24 cellular contexts compared by ENCODE assay signal in the genomic region with DNA sequence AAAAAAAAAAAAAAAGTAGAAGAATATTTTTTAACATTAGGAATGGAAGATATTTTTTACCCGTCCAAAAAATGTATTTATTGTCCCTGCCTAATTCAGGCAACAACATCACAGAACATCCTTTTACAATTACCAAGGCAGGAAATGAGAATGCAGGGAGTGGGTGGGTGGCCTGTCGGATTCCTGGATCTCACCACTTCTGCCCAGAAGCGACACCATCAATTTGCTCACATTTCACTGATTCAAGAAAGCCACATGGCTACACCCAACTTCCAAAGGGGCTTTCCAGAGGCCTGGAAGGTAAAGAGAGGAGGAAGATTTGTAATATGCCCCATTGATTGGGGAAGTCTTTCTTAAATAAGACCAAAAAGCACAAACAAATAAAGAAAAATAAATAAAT.
"Had no signal": no experiment of that assay in that cellular context is flagged by ENCODE, and none has a peak within 500 bp of the region (broad histone marks: within the 10 kb centered on the region; RNA-seq: fewer than 3 reads in every experiment).

No MANE protein-coding gene starts in this region.

- H3K9me3 ChIP-seq: heart left ventricle, ovary, right atrium auricular region, sigmoid colon, testis, tibial nerve, upper lobe of right lung, vagina had no signal

- H3K4me1 ChIP-seq: heart left ventricle, right atrium auricular region, sigmoid colon, testis, tibial nerve, upper lobe of right lung, vagina had no signal

- H3K9me3 Mint-ChIP-seq: naive thymus-derived CD8-positive, alpha-beta T cell; neural crest cell; stimulated activated naive B cell treated with anti-CD40 and anti-IgM and Interleukin-4, amounts not matched to agents 10 μg/mL and 1 μg/mL and 100 μg/mL, for 72 hours; stimulated activated naive CD8-positive, alpha-beta T cell treated with anti-CD3 and anti-CD28 coated beads, Interleukin-15, amount 100 ng/mL, for 72 hours had no signal

- H3K27ac ChIP-seq: dorsolateral prefrontal cortex, heart left ventricle, ovary, right atrium auricular region, sigmoid colon, testis, tibial nerve, upper lobe of right lung, vagina had no signal

- H3K4me3 Mint-ChIP-seq: naive thymus-derived CD8-positive, alpha-beta T cell; neural crest cell; stimulated activated naive B cell treated with anti-CD40 and anti-IgM and Interleukin-4, amounts not matched to agents 10 μg/mL and 1 μg/mL and 100 μg/mL, for 72 hours; stimulated activated naive CD8-positive, alpha-beta T cell treated with anti-CD3 and anti-CD28 coated beads, Interleukin-15, amount 100 ng/mL, for 72 hours had no signal

- H3K36me3 Mint-ChIP-seq: naive thymus-derived CD8-positive, alpha-beta T cell; stimulated activated naive B cell treated with anti-CD40 and anti-IgM and Interleukin-4, amounts not matched to agents 10 μg/mL and 1 μg/mL and 100 μg/mL, for 72 hours had no signal

- H3K36me3 ChIP-seq: heart left ventricle, ovary, right atrium auricular region, sigmoid colon, tibial nerve, upper lobe of right lung, vagina had no signal

- H3K4me3 ChIP-seq: dorsolateral prefrontal cortex, heart left ventricle, lung, ovary, right atrium auricular region, sigmoid colon, skin epidermis, testis, tibial nerve, upper lobe of right lung, vagina had no signal

- H3K4me1 Mint-ChIP-seq: neural crest cell; stimulated activated naive B cell treated with anti-CD40 and anti-IgM and Interleukin-4, amounts not matched to agents 10 μg/mL and 1 μg/mL and 100 μg/mL, for 72 hours; stimulated activated naive CD8-positive, alpha-beta T cell treated with anti-CD3 and anti-CD28 coated beads, Interleukin-15, amount 100 ng/mL, for 72 hours had no signal

- DNase-seq: cortex of kidney; dorsolateral prefrontal cortex; effector CD8-positive, alpha-beta T cell; foreskin melanocyte; heart left ventricle; hippocampal formation; left colon; left ventricle myocardium superior; naive thymus-derived CD8-positive, alpha-beta T cell; ovary; sigmoid colon; stimulated activated CD4-positive, alpha-beta T cell treated with anti-CD3 and anti-CD28 coated beads, Interleukin-2, amount 100 ng/mL, for 24 hours; stimulated activated CD4-positive, alpha-beta T cell treated with anti-CD3 and anti-CD28 coated beads, Interleukin-4, amount 100 ng/mL, for 4 hours; stimulated activated naive B cell treated with anti-CD40 and anti-IgM and Interleukin-4, amounts not matched to agents 10 μg/mL and 1 μg/mL and 100 μg/mL, for 72 hours; stimulated activated naive CD8-positive, alpha-beta T cell treated with anti-CD3 and anti-CD28 coated beads, Interleukin-15, amount 100 ng/mL, for 72 hours; testis; upper lobe of right lung had no signal

- ATAC-seq: esophagus mucosa; heart left ventricle; left colon; left ventricle myocardium superior; naive thymus-derived CD8-positive, alpha-beta T cell; stimulated activated naive B cell treated with anti-CD40 and anti-IgM and Interleukin-4, amounts not matched to agents 10 μg/mL and 1 μg/mL and 100 μg/mL, for 72 hours; stimulated activated naive CD8-positive, alpha-beta T cell treated with anti-CD3 and anti-CD28 coated beads, Interleukin-15, amount 100 ng/mL, for 72 hours; upper lobe of right lung had no signal

- H3K27ac Mint-ChIP-seq: stimulated activated naive B cell treated with anti-CD40 and anti-IgM and Interleukin-4, amounts not matched to agents 10 μg/mL and 1 μg/mL and 100 μg/mL, for 72 hours; stimulated activated naive CD8-positive, alpha-beta T cell treated with anti-CD3 and anti-CD28 coated beads, Interleukin-15, amount 100 ng/mL, for 72 hours had no signal
